1 cellular context compared by ENCODE assay signal in the genomic region with DNA sequence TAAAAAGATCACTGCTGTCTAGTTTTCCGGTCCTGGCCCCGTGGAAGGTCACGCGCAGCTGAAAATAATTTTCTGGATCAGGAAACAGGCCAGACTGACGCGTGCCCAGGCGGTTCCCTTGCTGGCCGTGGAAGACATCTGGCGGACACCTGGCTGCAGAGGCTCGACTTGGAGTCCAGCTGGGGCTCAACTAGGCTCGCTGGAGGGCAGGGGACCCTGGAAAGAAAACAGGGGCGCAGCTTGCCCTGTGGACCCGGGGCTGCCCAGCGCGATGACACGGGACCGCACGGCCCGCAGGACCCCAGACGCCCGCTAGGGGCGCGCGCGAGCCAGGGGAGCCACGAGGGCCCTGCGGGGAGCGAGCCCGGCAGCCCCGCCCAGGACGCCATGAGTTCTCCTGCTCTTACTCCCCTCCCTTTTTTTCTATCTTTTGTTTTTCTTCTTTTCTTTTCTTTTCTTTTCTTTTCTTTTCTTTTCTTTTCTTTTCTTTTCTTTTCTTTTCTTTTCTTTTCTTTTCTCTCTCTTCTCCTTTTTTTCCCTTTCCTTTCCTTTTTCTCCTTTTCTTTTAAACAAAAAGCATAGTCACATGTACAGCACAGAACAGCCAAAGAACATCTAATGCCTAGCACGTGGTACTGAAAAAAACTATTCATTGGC.
TF ChIP-seq lines count a peak whose summit lies in the region.

No MANE protein-coding gene starts in this region.

TF ChIP-seq in GM12878, 131 proteins besides CTCF, POLR2A, EP300 and RAD21 (continued from another document):
- TF ChIP-seq BCL3 (IDR thresholded peaks at IDR 0.05; ENCODE audit: borderline replicate concordance, insufficient read depth, low read depth, low read length, poor library complexity, severe bottlenecking) (no peak), CHD4 (IDR thresholded peaks at IDR 0.05) (no peak), ZBTB33 (IDR thresholded peaks at IDR 0.05) (peak; percentile 99), CBX5 (IDR thresholded peaks at IDR 0.05; ENCODE audit: low read depth) (0 out of 2 replicates have a peak, but pooled peaks have one; percentile 23), RFX5 (IDR thresholded peaks at IDR 0.05; ENCODE audit: low read depth, low read length) (no peak), BHLHE40 (IDR thresholded peaks at IDR 0.05; ENCODE audit: borderline replicate concordance in 1 of 2, low read depth in 2 of 2, low read length in 1 of 2) (peak in 1 of 2 experiments; percentile 39; a peak in 1 of 4 replicates), SUZ12 (IDR thresholded peaks at IDR 0.05; ENCODE audit: unreplicated experiment) (no peak), EED (IDR thresholded peaks at IDR 0.05; ENCODE audit: low read depth) (no peak), KAT2A (conservative IDR thresholded peaks at IDR 0.05; ENCODE audit: control insufficient read depth, low read depth, low read length) (no peak), ZNF24 (IDR thresholded peaks at IDR 0.05) (no peak), STAT3 (IDR thresholded peaks at IDR 0.05; ENCODE audit: low read depth, low read length) (no peak), CUX1 (IDR thresholded peaks at IDR 0.05; ENCODE audit: insufficient replicate concordance, low read depth, low read length) (no peak), ASH2L (IDR thresholded peaks at IDR 0.05; ENCODE audit: borderline replicate concordance, low read depth) (no peak), YY1 (IDR thresholded peaks at IDR 0.05; ENCODE audit: low read depth, low read length) (peak; percentile 88), TARDBP (IDR thresholded peaks at IDR 0.05; ENCODE audit: borderline replicate concordance) (no peak), SREBF1 (IDR thresholded peaks at IDR 0.05; ENCODE audit: low read length) (no peak), MAX (IDR thresholded peaks at IDR 0.05; ENCODE audit: low read depth, low read length) (no peak)
- TF ChIP-seq, protein P1, sequence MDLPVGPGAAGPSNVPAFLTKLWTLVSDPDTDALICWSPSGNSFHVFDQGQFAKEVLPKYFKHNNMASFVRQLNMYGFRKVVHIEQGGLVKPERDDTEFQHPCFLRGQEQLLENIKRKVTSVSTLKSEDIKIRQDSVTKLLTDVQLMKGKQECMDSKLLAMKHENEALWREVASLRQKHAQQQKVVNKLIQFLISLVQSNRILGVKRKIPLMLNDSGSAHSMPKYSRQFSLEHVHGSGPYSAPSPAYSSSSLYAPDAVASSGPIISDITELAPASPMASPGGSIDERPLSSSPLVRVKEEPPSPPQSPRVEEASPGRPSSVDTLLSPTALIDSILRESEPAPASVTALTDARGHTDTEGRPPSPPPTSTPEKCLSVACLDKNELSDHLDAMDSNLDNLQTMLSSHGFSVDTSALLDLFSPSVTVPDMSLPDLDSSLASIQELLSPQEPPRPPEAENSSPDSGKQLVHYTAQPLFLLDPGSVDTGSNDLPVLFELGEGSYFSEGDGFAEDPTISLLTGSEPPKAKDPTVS (IDR thresholded peaks at IDR 0.05; ENCODE audit: low read depth, low read length) = no peak
